ENCODE assay signal across 1 cellular context in the genomic region with DNA sequence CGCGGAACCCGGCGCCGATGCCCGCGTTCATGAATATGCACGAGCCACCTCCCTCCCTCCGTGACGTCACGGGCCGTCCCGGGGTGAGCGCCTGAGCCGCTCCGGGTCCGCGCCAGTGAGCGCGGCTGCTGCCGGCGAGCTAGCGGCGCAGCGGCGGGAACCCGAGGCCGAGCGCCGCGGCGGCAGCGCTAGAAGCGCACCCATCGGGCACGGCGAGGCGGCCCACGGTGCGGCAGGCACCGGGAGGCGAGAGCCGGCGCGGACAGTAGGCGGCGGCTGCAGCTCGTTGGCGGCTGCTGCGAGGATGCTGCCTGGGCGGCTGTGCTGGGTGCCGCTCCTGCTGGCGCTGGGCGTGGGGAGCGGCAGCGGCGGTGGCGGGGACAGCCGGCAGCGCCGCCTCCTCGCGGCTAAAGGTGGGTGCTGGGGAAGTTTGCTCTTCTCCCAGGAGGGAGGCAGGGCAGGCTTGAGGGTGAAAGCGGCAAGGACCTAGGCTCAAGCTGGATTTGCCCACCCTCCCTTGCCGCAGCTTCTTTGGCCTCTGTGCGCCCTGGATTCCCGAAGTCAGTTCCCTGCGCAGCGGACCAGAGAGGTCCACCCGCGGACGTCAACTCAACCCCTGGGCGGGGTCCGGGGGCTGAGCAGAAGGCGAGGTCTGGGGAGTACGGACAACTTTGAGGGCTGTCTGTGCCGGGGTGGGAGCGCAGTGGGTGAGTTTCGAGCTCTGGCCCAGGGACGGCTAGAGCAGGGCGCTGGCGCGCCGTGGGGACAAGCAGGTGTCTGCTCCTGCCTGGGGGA.
TF ChIP-seq lines count a peak whose summit lies in the region.

TSS of gene CLSTN2 (plus strand) at position 115 of the 795 bp plus-strand sequence.

TF ChIP-seq in GM23338, 12 proteins besides CTCF, POLR2A, EP300 and RAD21 (continued from another document):
- peak; percentile 95 for TF ChIP-seq CREB1 (CRISPR knock-in tag; IDR thresholded peaks at IDR 0.05; ENCODE audit: low read depth)
